8 cellular contexts compared by ENCODE assay signal in the genomic region with DNA sequence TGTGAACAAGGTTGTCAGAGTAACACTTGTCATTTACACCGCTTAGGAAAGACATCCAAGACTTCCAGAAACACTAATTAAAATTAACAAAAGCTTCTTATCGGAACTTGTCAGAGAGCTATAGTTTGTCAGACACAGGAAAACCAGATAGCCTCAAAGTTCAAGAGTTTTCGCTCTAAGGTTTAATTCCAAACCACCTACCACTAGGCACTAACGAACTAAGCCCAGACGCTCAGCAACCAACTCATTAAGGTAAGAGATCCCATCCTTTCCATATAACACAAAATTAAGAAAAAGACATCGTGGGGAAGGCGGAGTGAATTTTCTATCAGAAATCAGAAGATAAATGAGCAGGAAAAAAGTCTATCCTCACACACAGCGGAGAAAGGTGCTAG. TPM values are rescaled to one million over a fixed set of nuclear protein-coding genes. Genes with fewer than 3 reads are reported as not detected.
DNase-seq lines count a peak whose midpoint lies in the region; ATAC-seq and TF ChIP-seq lines count a peak whose summit lies in the region.

No MANE protein-coding gene starts in this region.

- peaks cover 19% of the 10 kb centered on the region for H3K36me3 Mint-ChIP-seq in activated T-helper 17 cell treated with anti-CD3 and anti-CD28 coated beads, Interleukin-2, amount 50 U/mL, for 72 hours (ENCODE audit: low read depth)

- H3K36me3 ChIP-seq in BLaER1 (peaks cover 22% of the 10 kb centered on the region), stomach (peaks cover 0 to 13% (median 6%) of the 10 kb centered on the region in 4 donors)

- intact Hi-C loops in stomach (cut with DNase I; ENCODE audit: low total_unique reads) = no loop called here

- no peak for TF ChIP-seq POLR2A in stomach (IDR thresholded peaks at IDR 0.05)

- peak overlapping the region; percentile 94 for H3K9ac ChIP-seq in BLaER1

- no peaks in the 10 kb centered on the region for H3K9me3 Mint-ChIP-seq in activated T-helper 17 cell treated with anti-CD3 and anti-CD28 coated beads, Interleukin-2, amount 50 U/mL, for 72 hours

- no peaks in the 10 kb centered on the region for H3K27me3 Mint-ChIP-seq in activated T-helper 17 cell treated with anti-CD3 and anti-CD28 coated beads, Interleukin-2, amount 50 U/mL, for 72 hours

- H3K27ac ChIP-seq in BLaER1 (peak overlapping the region; percentile 32), stomach (peak overlapping the region in 4 of 5 donors; percentile 80 to 88 (median 86))

- H3K27me3 ChIP-seq in BLaER1 (no peaks in the 10 kb centered on the region), stomach (no peaks in the 10 kb centered on the region)

- WGBS in stomach, 5 donors = 1 to 2% (median 1%) methylated on average over 8 of the region's 8 CpGs

- peak overlapping the region; percentile 78 for H3K4me2 ChIP-seq in BLaER1

- ATAC-seq in GM18907 (IDR thresholded peaks at IDR 0.05; ENCODE audit: unreplicated experiment) = peak; percentile 2
- peak; percentile 10 for ATAC-seq in HG03354 (IDR thresholded peaks at IDR 0.05; ENCODE audit: poor library complexity, severe bottlenecking, unreplicated experiment)
- peak; percentile 9 for ATAC-seq in activated T-helper 17 cell treated with anti-CD3 and anti-CD28 coated beads, Interleukin-2, amount 50 U/mL, for 72 hours (replicated peaks)

- H3K4me1 ChIP-seq in BLaER1 = peaks cover 30% of the 10 kb centered on the region
- H3K4me1 ChIP-seq in stomach = peaks cover 0 to 43% (median 26%) of the 10 kb centered on the region in 4 donors

- TF ChIP-seq EP300 in stomach (IDR thresholded peaks at IDR 0.05) = no peak

- H3K9me3 ChIP-seq in BLaER1 = no peaks in the 10 kb centered on the region
- no peaks in the 10 kb centered on the region for H3K9me3 ChIP-seq in iPS-18c (ENCODE audit: control insufficient read depth, insufficient read depth, low read length)
- H3K9me3 ChIP-seq in stomach = no peaks in the 10 kb centered on the region

- DNase-seq in stomach = no peak
- DNase-seq in putamen (ENCODE audit: low spot score) = no peak
- no peak for DNase-seq in dedifferentiated amniotic fluid mesenchymal stem cell (ENCODE audit: extremely low spot score)

- H3K27ac Mint-ChIP-seq in activated T-helper 17 cell treated with anti-CD3 and anti-CD28 coated beads, Interleukin-2, amount 50 U/mL, for 72 hours = peak overlapping the region; percentile 92

- no peak for TF ChIP-seq CTCF in stomach (IDR thresholded peaks at IDR 0.05)

- no peaks in the 10 kb centered on the region for H4K20me1 ChIP-seq in BLaER1

- H3K4me1 Mint-ChIP-seq in activated T-helper 17 cell treated with anti-CD3 and anti-CD28 coated beads, Interleukin-2, amount 50 U/mL, for 72 hours = peaks cover 16% of the 10 kb centered on the region

- peak overlapping the region; percentile 92 for H3K4me3 Mint-ChIP-seq in activated T-helper 17 cell treated with anti-CD3 and anti-CD28 coated beads, Interleukin-2, amount 50 U/mL, for 72 hours

- peak overlapping the region; percentile 96 for H3K4me3 ChIP-seq in BLaER1
- peak overlapping the region; percentile 64 for H3K4me3 ChIP-seq in iPS-18c (ENCODE audit: insufficient read depth, low read depth, low read length)
- peak overlapping the region; percentile 73 to 94 (median 88) for H3K4me3 ChIP-seq in stomach

RNA-seq across cellular contexts. Expression of gene IMMP1L, which starts 0.4 kb away (rescaled TPM):
- 10 to 100 TPM; 16.4 to 24.5 TPM for total RNA-seq in activated T-helper 17 cell treated with anti-CD3 and anti-CD28 coated beads, Interleukin-2, amount 50 U/mL, for 72 hours
- total RNA-seq in stomach = 10 to 100 TPM in 3 of 5 donors, 1 to 10 TPM in 2; 3.1 to 28.6 (median 12.8) TPM
- polyA plus RNA-seq in stomach = 10 to 100 TPM; 27.6 to 46.3 (median 41.8) TPM

RNA-seq across cellular contexts. Expression of gene ELP4, which starts 0.6 kb away (rescaled TPM):
- 10 to 100 TPM; 15.9 to 19.0 TPM for total RNA-seq in activated T-helper 17 cell treated with anti-CD3 and anti-CD28 coated beads, Interleukin-2, amount 50 U/mL, for 72 hours
- 10 to 100 TPM; 12.6 to 70.0 (median 54.7) TPM for total RNA-seq in stomach
- polyA plus RNA-seq in stomach = 10 to 100 TPM in 1 of 3 donors, 1 to 10 TPM in 2; 8.3 to 13.3 (median 9.5) TPM
